Comparison of ENCODE assay signal across 7 cellular contexts in the genomic region with DNA sequence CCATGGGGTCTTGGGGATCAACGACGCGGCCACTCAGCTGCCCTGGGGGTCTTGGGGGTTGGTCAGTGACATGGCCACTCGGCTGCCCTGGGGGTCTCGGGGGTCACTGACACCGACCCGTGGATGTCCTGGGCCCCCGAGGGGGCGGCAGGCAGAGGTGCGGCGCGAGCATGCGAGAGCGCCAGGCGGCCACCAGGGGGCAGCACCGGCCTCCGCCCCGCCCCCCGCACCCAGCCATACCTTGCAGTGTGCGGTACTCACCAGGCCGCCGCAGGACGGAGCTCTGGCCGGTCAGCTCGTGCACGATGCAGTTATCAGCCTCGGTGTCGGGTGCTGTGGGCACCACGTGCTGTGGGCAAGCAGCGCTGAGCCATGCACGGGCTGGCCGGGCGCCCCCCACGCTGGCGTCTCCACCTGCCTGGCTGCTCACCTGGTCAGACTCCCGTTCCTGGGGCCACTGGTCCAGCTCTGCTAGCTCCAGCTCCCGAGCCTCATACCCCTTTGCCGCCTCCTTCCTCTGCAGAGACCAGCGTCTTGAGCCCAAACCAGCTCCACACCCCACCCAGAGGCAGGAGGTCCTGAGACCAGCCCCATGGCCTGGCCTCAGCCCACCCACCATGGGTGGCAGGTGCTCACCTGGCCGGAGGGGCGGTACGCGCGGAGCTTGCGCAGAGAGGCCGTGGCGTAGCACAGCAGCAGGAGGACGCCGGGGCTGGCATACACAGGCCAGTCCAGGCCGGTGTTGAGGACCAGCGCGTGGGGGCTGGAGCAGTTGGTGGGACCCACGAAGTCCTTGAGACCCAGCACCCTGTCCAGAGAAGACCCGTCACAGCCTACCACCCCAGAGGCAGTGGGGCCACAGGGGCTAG. TPM values are rescaled to one million over a fixed set of nuclear protein-coding genes. Genes with fewer than 3 reads are reported as not detected.
A peak's percentile ranks its signal among the peaks of the same experiment; 100 is the strongest.
DNase-seq lines count a peak whose midpoint lies in the region; ATAC-seq and TF ChIP-seq lines count a peak whose summit lies in the region.

No MANE protein-coding gene starts in this region.

- H3K27me3 ChIP-seq in SJCRH30: no peaks in the 10 kb centered on the region
- no peaks in the 10 kb centered on the region for H3K27me3 ChIP-seq in prostate gland (replicated peaks; ENCODE audit: insufficient read depth)
- no peaks in the 10 kb centered on the region for H3K27me3 ChIP-seq in uterus

- TF ChIP-seq POLR2A in prostate gland (IDR thresholded peaks at IDR 0.05): no peak
- TF ChIP-seq POLR2A in uterus (IDR thresholded peaks at IDR 0.05): peak in 1 of 2 donors; percentile 24

- ATAC-seq in HG03135 (IDR thresholded peaks at IDR 0.05; ENCODE audit: unreplicated experiment): peak; percentile 53

- intact Hi-C loops in prostate gland (cut with DNase I) (loop anchor here (10.0 kb wide), 2 partner anchors 437 to 477 kb away; partner anchors contain the start of genes CDH15 and ZNF778), uterus (cut with DNase I; ENCODE audit: low total_unique reads) (no loop called here)

- H3K9me3 ChIP-seq in SJCRH30 (replicated peaks): no peaks in the 10 kb centered on the region
- no peaks in the 10 kb centered on the region for H3K9me3 ChIP-seq in prostate gland
- no peaks in the 10 kb centered on the region for H3K9me3 ChIP-seq in uterus

- H3K36me3 ChIP-seq in SJCRH30 (no peaks in the 10 kb centered on the region), prostate gland (no peaks in the 10 kb centered on the region), uterus (no peaks in the 10 kb centered on the region)

- 42% methylated on average over 22 of the region's 54 CpGs for WGBS in prostate gland

- H3K27ac ChIP-seq in SJCRH30: peak overlapping the region; percentile 20; the same call in 1 of the 2 replicates
- H3K27ac ChIP-seq in prostate gland: no peak overlapping the region
- H3K27ac ChIP-seq in uterus: no peak overlapping the region

- DNase-seq in GM10266 (ENCODE audit: extremely low spot score): peak; percentile 90
- DNase-seq in SJCRH30: peak; percentile 71
- DNase-seq in activated gamma-delta T cell treated with Interleukin-2 at 50 U/mL for 16 hours: peak; percentile 80
- peak; percentile 80 for DNase-seq in glomerular visceral epithelial cell (ENCODE audit: extremely low spot score)
- DNase-seq in prostate gland (ENCODE audit: low spot score): peak; percentile 81
- peak; percentile 64 to 66 for DNase-seq in uterus

- H3K4me1 ChIP-seq in SJCRH30: peaks cover 38% of the 10 kb centered on the region
- H3K4me1 ChIP-seq in prostate gland (replicated peaks): peaks cover 14% of the 10 kb centered on the region
- H3K4me1 ChIP-seq in uterus: peaks cover 0 to 3% of the 10 kb centered on the region in 2 donors

- TF ChIP-seq CTCF in GM10266 (IDR thresholded peaks at IDR 0.05; ENCODE audit: control insufficient read depth, insufficient read depth, low read depth, missing control alignments): peak; percentile 94
- peak; percentile 99 to 100 (median 100) for TF ChIP-seq CTCF in prostate gland (IDR thresholded peaks at IDR 0.05)
- TF ChIP-seq CTCF in uterus (IDR thresholded peaks at IDR 0.05): peak; percentile 95 to 99 (median 98)

- H3K4me3 ChIP-seq in SJCRH30: no peak overlapping the region
- no peak overlapping the region for H3K4me3 ChIP-seq in prostate gland
- no peak overlapping the region for H3K4me3 ChIP-seq in uterus

RNA-seq across cellular contexts. Expression of gene CTU2, which starts 31.2 kb away (rescaled TPM):
- 10.3 and 11.5 TPM in 2 replicates for total RNA-seq in SJCRH30 (2014; rRNA removed; shearing (Covaris generic))
- 10 to 100 TPM; 15.0 to 19.1 TPM for total RNA-seq in prostate gland
- 10 to 100 TPM in 3 of 4 donors, under 1 TPM in 1; 0.88 to 20.3 (median 14.6) TPM for total RNA-seq in uterus

RNA-seq across cellular contexts. Expression of gene RNF166, which starts 31.3 kb away (rescaled TPM):
- total RNA-seq in SJCRH30 (2014; rRNA removed; shearing (Covaris generic)): 10.4 and 10.7 TPM in 2 replicates
- total RNA-seq in prostate gland (10 to 100 TPM; 11.6 to 30.3 TPM), uterus (10 to 100 TPM; 14.2 to 33.2 (median 20.0) TPM)

RNA-seq across cellular contexts. Expression of gene PIEZO1, which starts 47.5 kb away (rescaled TPM):
- 23.8 and 28.1 TPM in 2 replicates for total RNA-seq in SJCRH30 (2014; rRNA removed; shearing (Covaris generic))
- total RNA-seq in prostate gland: 100 to 1,000 TPM; 156 to 202 TPM
- total RNA-seq in uterus: 100 to 1,000 TPM in 2 of 4 donors, 10 to 100 TPM in 2; 62.3 to 161 (median 123) TPM

RNA-seq across cellular contexts. Expression of gene SNAI3, which starts 51.2 kb away (rescaled TPM):
- 0.47 and 0.56 TPM in 2 replicates for total RNA-seq in SJCRH30 (2014; rRNA removed; shearing (Covaris generic))
- total RNA-seq in prostate gland (1 to 10 TPM in 1 of 2 donors, under 1 TPM in 1; 0.46 to 2.8 TPM), uterus (under 1 TPM in 2 of 4 donors, not detected in 2; 0.14 to 0.43 TPM)
